21 cellular contexts compared by ENCODE assay signal in genomic region chr13:107817652-107818287, GRCh38.
DNase-seq lines count a peak whose midpoint lies in the region; ATAC-seq, FAIRE-seq and TF ChIP-seq lines count a peak whose summit lies in the region.
"Had no signal": no experiment of that assay in that cellular context is flagged by ENCODE, and none has a peak within 500 bp of the region (broad histone marks: within the 10 kb centered on the region; RNA-seq: fewer than 3 reads in every experiment).

No MANE protein-coding gene starts in this region.

- H4K5ac ChIP-seq in H9 (ENCODE audit: insufficient read length, low read depth, low read length) (no peak overlapping the region), H1 (ENCODE audit: insufficient read length, low read depth, low read length) (no peak overlapping the region)

- H2BK15ac ChIP-seq in H9 (ENCODE audit: low read depth, low read length) (no peak overlapping the region), H1 (ENCODE audit: low read length) (no peak overlapping the region), mesenchymal stem cell (ENCODE audit: low read depth, poor library complexity, severe bottlenecking) (no peak overlapping the region)

- peaks cover 5% of the 10 kb centered on the region; the same call in 1 of the 2 replicates for H3K4me1 ChIP-seq in H9 (ENCODE audit: insufficient read depth, low read length)
- peaks cover 0 to 17% (median 11%) of the 10 kb centered on the region in 4 experiments; a peak in 4 of 7 replicates for H3K4me1 ChIP-seq in H1 (replicated peaks in 1 of 4; ENCODE audit: control insufficient read depth in 3 of 4, insufficient read depth in 4 of 4, low read length in 3 of 4)
- H3K4me1 ChIP-seq in mesenchymal stem cell (ENCODE audit: control insufficient read depth, insufficient read depth, low read depth, low read length), result peaks cover 1% of the 10 kb centered on the region
- H3K4me1 ChIP-seq in right cardiac atrium (ENCODE audit: control insufficient read depth, insufficient read depth, low read length), result no peaks in the 10 kb centered on the region

- intact Hi-C loops in right cardiac atrium (cut with DNase I), result no loop called here

- FAIRE-seq in H1 (lab: Jason Lieb, UNC), result no peak
- FAIRE-seq: D721Med, GM12891, K562 had no signal

- H4K20me1 ChIP-seq in H9 (ENCODE audit: control insufficient read depth, insufficient read depth, insufficient read length) (no peaks in the 10 kb centered on the region), H1 (replicated peaks in 1 of 2; ENCODE audit: control insufficient read depth in 1 of 2, insufficient read depth in 2 of 2, low read length in 2 of 2) (no peaks in the 10 kb centered on the region)

- H3K79me1 ChIP-seq in H9 (ENCODE audit: insufficient read depth, low read depth, low read length, poor library complexity, severe bottlenecking) (no peaks in the 10 kb centered on the region), H1 (ENCODE audit: low read depth, low read length) (no peaks in the 10 kb centered on the region), mesenchymal stem cell (replicated peaks; ENCODE audit: low read length, poor library complexity, severe bottlenecking) (peaks cover 16% of the 10 kb centered on the region)

- no peak overlapping the region for H3K4me3 Mint-ChIP-seq in H9
- H3K4me3 Mint-ChIP-seq: CD8-positive, alpha-beta memory T cell had no signal

- no peak for TF ChIP-seq CTCF in H9 (conservative IDR thresholded peaks at IDR 0.05)
- no peak for TF ChIP-seq CTCF in H1 (IDR thresholded peaks at IDR 0.05; ENCODE audit: control extremely low read depth in 1 of 3, insufficient read depth in 1 of 3, low read depth in 1 of 3, low read length in 3 of 3)

- H2BK20ac ChIP-seq in H9 (ENCODE audit: low read depth, low read length, poor library complexity, severe bottlenecking) (no peak overlapping the region), H1 (ENCODE audit: low read length) (peak overlapping the region; percentile 13; the same call in 1 of the 2 replicates)

- WGBS in H9 (ENCODE audit: extremely low coverage, insufficient read length, low lambda C conversion rate), result no CpG with 5 or more reads among the region's 6 CpGs
- WGBS in H1 (ENCODE audit: extremely low coverage in 1 of 2, insufficient coverage in 1 of 2, insufficient read length in 1 of 2, insufficient replicate concordance in 2 of 2, low coverage in 1 of 2, low lambda C conversion rate in 2 of 2, missing lambda C conversion rate in 1 of 2), 2 experiments, result 47% methylated on average over 6 of the region's 6 CpGs; no CpG with 5 or more reads in 1 of the 2 experiments
- 74% methylated on average over 5 of the region's 6 CpGs for WGBS in mesenchymal stem cell
- WGBS in right cardiac atrium, result 90% methylated on average over 6 of the region's 6 CpGs

- H3K79me2 ChIP-seq in H9 (ENCODE audit: insufficient read depth, low read length) (no peaks in the 10 kb centered on the region; the same call in 1 of the 2 replicates), H1 (ENCODE audit: control insufficient read depth in 1 of 2, insufficient read depth in 2 of 2, low read length in 2 of 2) (peaks cover 0 to 2% of the 10 kb centered on the region in 2 experiments; a peak in 1 of 4 replicates)

- no peak overlapping the region for H3K18ac ChIP-seq in H9 (ENCODE audit: insufficient read length, low read depth, low read length)
- no peak overlapping the region; the same call in 1 of the 2 replicates for H3K18ac ChIP-seq in H1 (ENCODE audit: extremely low read depth, low read length)
- H3K18ac ChIP-seq in mesenchymal stem cell (ENCODE audit: low read depth in 1 of 2, low read length in 2 of 2), result no peak overlapping the region

- peak overlapping the region; percentile 3 for H3K4me2 ChIP-seq in H9 (ENCODE audit: insufficient read depth, insufficient read length, low read length)
- peak overlapping the region; percentile 20 to 43; a peak in 2 of 4 replicates for H3K4me2 ChIP-seq in H1 (ENCODE audit: insufficient read depth in 1 of 2, low read depth in 2 of 2, low read length in 2 of 2)
- no peak overlapping the region for H3K4me2 ChIP-seq in mesenchymal stem cell (ENCODE audit: low read length, poor library complexity, severe bottlenecking)
- H3K4me2 ChIP-seq: SK-N-SH had no signal

- H2BK120ac ChIP-seq in H9 (ENCODE audit: low read depth, low read length, poor library complexity, severe bottlenecking) (no peak overlapping the region), H1 (replicated peaks; ENCODE audit: low read depth, low read length) (peak overlapping the region; percentile 25), mesenchymal stem cell (ENCODE audit: low read depth, low read length) (no peak overlapping the region)

- TF ChIP-seq EP300 in H1 (IDR thresholded peaks at IDR 0.05; ENCODE audit: borderline replicate concordance in 1 of 2, low read depth in 2 of 2, low read length in 2 of 2), result no peak

- no peaks in the 10 kb centered on the region for H3K27me3 Mint-ChIP-seq in H9 (ENCODE audit: low read depth)
- H3K27me3 Mint-ChIP-seq: CD8-positive, alpha-beta memory T cell had no signal

- H2AK5ac ChIP-seq in H9 (ENCODE audit: insufficient read length, low read length) (no peak overlapping the region), H1 (ENCODE audit: low read depth, low read length) (no peak overlapping the region), mesenchymal stem cell (ENCODE audit: low read length, severe bottlenecking) (peak overlapping the region; percentile 80)

- no peaks in the 10 kb centered on the region for H3K36me3 ChIP-seq in H1 (ENCODE audit: control insufficient read depth in 2 of 4, insufficient read depth in 4 of 4, low read length in 3 of 4)
- no peaks in the 10 kb centered on the region for H3K36me3 ChIP-seq in mesenchymal stem cell (ENCODE audit: control insufficient read depth in 1 of 2, insufficient read depth in 2 of 2, low read depth in 1 of 2, low read length in 2 of 2)

- H3K56ac ChIP-seq in H9 (ENCODE audit: insufficient read length, low read depth, low read length), result no peak overlapping the region
- no peak overlapping the region for H3K56ac ChIP-seq in H1 (replicated peaks; ENCODE audit: insufficient read length, low read depth, low read length)

- no peak overlapping the region for H4K91ac ChIP-seq in H9 (ENCODE audit: insufficient read length, low read depth, low read length)
- H4K91ac ChIP-seq in H1 (replicated peaks; ENCODE audit: insufficient read length, low read length), result peak overlapping the region; percentile 23
- H4K91ac ChIP-seq in mesenchymal stem cell (ENCODE audit: low read length), result no peak overlapping the region

- DNase-seq in H9 (no peak), NCI-H187 (lab: John Stamatoyannopoulos, UW) (peak; percentile 78 to 80), H1 (ENCODE audit: low read depth in 1 of 2, low spot score in 2 of 2) (no peak), mesenchymal stem cell (no peak), right cardiac atrium (no peak)
- DNase-seq: ACHN; C1 segment of cervical spinal cord; CD8-positive, alpha-beta memory T cell; HCEC 1CT; NCI-H1105; NCI-H2029; NCI-H2171 treated with DMSO at 0.1 percent for 48 hours; NCI-H748 treated with DMSO at 0.1 percent for 48 hours; RPMI8226; SHP77 treated with DMSO at 0.1 percent for 48 hours; SK-N-SH had no signal

- H3K4ac ChIP-seq in H9 (ENCODE audit: low read depth, low read length) (no peak overlapping the region), H1 (replicated peaks; ENCODE audit: insufficient read length, low read depth, low read length) (no peak overlapping the region), mesenchymal stem cell (ENCODE audit: low read depth in 1 of 2, low read length in 2 of 2) (no peak overlapping the region)

- H3K9ac ChIP-seq in H9 (ENCODE audit: extremely low read depth, insufficient read length, low read length) (no peak overlapping the region), H1 (replicated peaks in 1 of 4; ENCODE audit: extremely low read depth in 1 of 4, low read depth in 3 of 4, low read length in 3 of 4) (no peak overlapping the region), mesenchymal stem cell (ENCODE audit: low read length) (no peak overlapping the region)
- H3K9ac ChIP-seq: SK-N-SH had no signal

- no peak for TF ChIP-seq RAD21 in H1 (IDR thresholded peaks at IDR 0.05 in 1 of 2, conservative IDR thresholded peaks at IDR 0.05 in 1 of 2; ENCODE audit: low read depth in 2 of 2, low read length in 2 of 2)

- no peaks in the 10 kb centered on the region for H3K36me3 Mint-ChIP-seq in H9 (ENCODE audit: insufficient read depth in 1 of 3, low read depth in 3 of 3)
- H3K36me3 Mint-ChIP-seq: CD8-positive, alpha-beta memory T cell had no signal

- no peak overlapping the region for H4K8ac ChIP-seq in H9 (replicated peaks; ENCODE audit: insufficient read length, low read depth, low read length)
- H4K8ac ChIP-seq in H1 (ENCODE audit: extremely low read depth, insufficient read depth, low read length), result no peak overlapping the region
- H4K8ac ChIP-seq in mesenchymal stem cell (ENCODE audit: low read length), result no peak overlapping the region

- H3K4me1 Mint-ChIP-seq in H9, result peaks cover 36 to 59% of the 10 kb centered on the region in 2 experiments
- H3K4me1 Mint-ChIP-seq: CD8-positive, alpha-beta memory T cell had no signal

- 0 out of 2 replicates have a peak overlapping the region, but pooled peaks have one; percentile 19 for H3K14ac ChIP-seq in H9 (ENCODE audit: insufficient read depth, low read length)
- no peak overlapping the region for H3K14ac ChIP-seq in H1 (ENCODE audit: insufficient read length)
- no peak overlapping the region for H3K14ac ChIP-seq in mesenchymal stem cell (ENCODE audit: low read length in 2 of 2)

- H2AFZ ChIP-seq in H9 (ENCODE audit: low read length) (no peak overlapping the region), H1 (ENCODE audit: low read length) (no peak overlapping the region), mesenchymal stem cell (ENCODE audit: low read depth, low read length) (no peak overlapping the region)

- H3K27me3 ChIP-seq in H9 (ENCODE audit: insufficient read depth, low read length) (no peaks in the 10 kb centered on the region), H1 (replicated peaks in 1 of 4; ENCODE audit: control insufficient read depth in 3 of 4, extremely low read depth in 1 of 4, insufficient read depth in 3 of 4, low read length in 3 of 4) (no peaks in the 10 kb centered on the region), mesenchymal stem cell (ENCODE audit: control insufficient read depth in 1 of 2, insufficient read depth in 1 of 2, low read length in 2 of 2) (no peaks in the 10 kb centered on the region), right cardiac atrium (ENCODE audit: control insufficient read depth, insufficient read depth) (no peaks in the 10 kb centered on the region)

- H3K9me3 ChIP-seq in H9 (ENCODE audit: control insufficient read depth, low read depth, low read length) (no peaks in the 10 kb centered on the region), H1 (ENCODE audit: insufficient read depth in 2 of 2, low read depth in 1 of 2, low read length in 1 of 2) (no peaks in the 10 kb centered on the region), mesenchymal stem cell (ENCODE audit: control insufficient read depth, low read length) (peaks cover 3% of the 10 kb centered on the region), right cardiac atrium (ENCODE audit: control insufficient read depth, low read length) (no peaks in the 10 kb centered on the region)
- H3K9me3 ChIP-seq: SK-N-SH had no signal

- peak overlapping the region; percentile 88 to 97 (median 91); a peak in 6 of 7 replicates for H3K27ac Mint-ChIP-seq in H9
- H3K27ac Mint-ChIP-seq: CD8-positive, alpha-beta memory T cell had no signal

- H3K27ac ChIP-seq in H9 (ENCODE audit: insufficient read length, low read depth, low read length) (no peak overlapping the region), H1 (ENCODE audit: low read depth, low read length) (no peak overlapping the region; the same call in 1 of the 2 replicates), mesenchymal stem cell (ENCODE audit: low read length, poor library complexity, severe bottlenecking) (no peak overlapping the region), right cardiac atrium (ENCODE audit: low read length) (no peak overlapping the region)

- H2BK5ac ChIP-seq in H9 (ENCODE audit: insufficient read length, low read length), result no peak overlapping the region
- H2BK5ac ChIP-seq in H1 (ENCODE audit: low read depth, low read length), result peak overlapping the region; percentile 55; the same call in 1 of the 2 replicates
- no peak overlapping the region for H2BK5ac ChIP-seq in mesenchymal stem cell (ENCODE audit: low read depth, low read length, poor library complexity, severe bottlenecking)

- H3K4me3 ChIP-seq in H1 (ENCODE audit: extremely low read depth in 1 of 4, insufficient read depth in 2 of 4, low read depth in 3 of 4, low read length in 4 of 4), result peak overlapping the region in 1 of 4 experiments; percentile 30; a peak in 1 of 8 replicates
- H3K4me3 ChIP-seq in mesenchymal stem cell (ENCODE audit: insufficient read depth in 1 of 2, low read depth in 1 of 2, low read length in 2 of 2), result no peak overlapping the region
- H3K4me3 ChIP-seq in right cardiac atrium (ENCODE audit: low read length), result no peak overlapping the region
- H3K4me3 ChIP-seq: K562 had no signal

- H3K9me3 Mint-ChIP-seq in H9, result no peaks in the 10 kb centered on the region

- TF ChIP-seq POLR2A in H1 (IDR thresholded peaks at IDR 0.05; ENCODE audit: control extremely low read depth in 1 of 2, low read depth in 2 of 2, low read length in 2 of 2), result no peak

- H3K23me2 ChIP-seq in H9 (ENCODE audit: insufficient read length, low read depth, low read length, poor library complexity, severe bottlenecking), result no peaks in the 10 kb centered on the region
- H3K23me2 ChIP-seq in H1 (ENCODE audit: low read depth, low read length), result no peaks in the 10 kb centered on the region; the same call in 1 of the 2 replicates

- no peak overlapping the region for H2BK12ac ChIP-seq in H9 (ENCODE audit: insufficient read length, low read depth, low read length)
- peak overlapping the region; percentile 96; the same call in 1 of the 2 replicates for H2BK12ac ChIP-seq in H1 (ENCODE audit: low read depth, low read length)
- H2BK12ac ChIP-seq in mesenchymal stem cell (ENCODE audit: low read length in 2 of 2), result no peak overlapping the region

- POLR2A ChIA-PET in H1 (lab: Charles Lee; ENCODE audit: partially characterized antibody), result no interaction called here

- no peak for ATAC-seq in HG03135 (IDR thresholded peaks at IDR 0.05; ENCODE audit: unreplicated experiment)
- no peak for ATAC-seq in HG03045 (IDR thresholded peaks at IDR 0.05; ENCODE audit: unreplicated experiment)
- no peak for ATAC-seq in right cardiac atrium
- ATAC-seq: K562 had no signal

- H3T11ph ChIP-seq in H9 (ENCODE audit: low read length), result no peak overlapping the region

- H3K23ac ChIP-seq in H9 (ENCODE audit: insufficient read length, low read depth, low read length), result no peak overlapping the region
- H3K23ac ChIP-seq in H1 (ENCODE audit: insufficient read length), result no peak overlapping the region
- no peak overlapping the region for H3K23ac ChIP-seq in mesenchymal stem cell (ENCODE audit: low read length in 2 of 2)

- CTCF ChIA-PET in H1 (lab: Charles Lee; ENCODE audit: partially characterized antibody), result interaction anchor here (0.7 to 1.0 kb wide), 2 partner anchors 23 to 441 kb away, joined by 3 to 4 read pairs; no protein-coding TSS in a partner anchor

Comparison
In these comparisons a context has a peak if more than half of its experiments do, and no peak if none do; other contexts are left out.
1. DNase-seq: peak in NCI-H187 (2 of 2); none in H9 (single experiment), H1 (0 of 2), mesenchymal stem cell (single experiment) and right cardiac atrium (0 of 3).